Comparison of ENCODE assay signal across 38 cellular contexts in genomic region chr2:100494712-100495111, GRCh38. TPM values are rescaled to one million over a fixed set of nuclear protein-coding genes. Genes with fewer than 3 reads are reported as not detected.
"Had no signal": no experiment of that assay in that cellular context is flagged by ENCODE, and none has a peak within 500 bp of the region (broad histone marks: within the 10 kb centered on the region; RNA-seq: fewer than 3 reads in every experiment).

No MANE protein-coding gene starts in this region.

- H3K9me3 ChIP-seq: adrenal gland, Peyer's patch, SJSA1, SK-N-SH had no signal

- H3K36me3 ChIP-seq: adrenal gland, Peyer's patch, SJSA1 had no signal

- H3K4me3 ChIP-seq: adrenal gland, Peyer's patch, SJSA1 had no signal

- H3K4me1 ChIP-seq: adrenal gland, Peyer's patch, SJSA1 had no signal

- H3K27ac ChIP-seq: adrenal gland, KMS-11, Peyer's patch, SJSA1, VCaP had no signal

- DNase-seq: activated B cell treated with CpG ODN at 0.5 μM for 24 hours; activated CD4-positive, alpha-beta memory T cell treated with anti-CD3 and anti-CD28 coated beads for 36 hours; activated CD4-positive, alpha-beta T cell treated with anti-CD3 and anti-CD28 coated beads for 4 hours; activated CD4-positive, alpha-beta T cell treated with anti-CD3 and anti-CD28 coated beads, Interleukin-2, amount 50 U/mL, for 1 hour; activated CD4-positive, CD25-positive, alpha-beta regulatory T cell treated with anti-CD3 and anti-CD28 coated beads, Interleukin-2, amount 50 U/mL, for 72 hours; activated CD8-positive, alpha-beta memory T cell treated with anti-CD3 and anti-CD28 coated beads, Interleukin-2, amount 50 U/mL, for 4 hours; activated gamma-delta T cell treated with Interleukin-2 at 50 U/mL for 16 hours; activated naive CD4-positive, alpha-beta T cell treated with anti-CD3 and anti-CD28 coated beads for 36 hours; activated T-cell treated with anti-CD3 and anti-CD28 coated beads for 4 hours; activated T-cell treated with anti-CD3 and anti-CD28 coated beads, Interleukin-2, amount 50 U/mL, for 4 hours; adrenal gland; caudate nucleus; cerebellar nuclear complex; MM.1S; MV-4-11; NCI-H1092; NCI-H1436 treated with DMSO at 0.1 percent for 48 hours; NCI-H187 treated with DMSO at 0.1 percent for 48 hours; NCI-H2081; NCI-H2227 treated with DMSO at 0.1 percent for 48 hours; NCI-H446; NCI-H510A treated with DMSO at 0.1 percent for 48 hours; NCI-H69; NK-92 treated with Interleukin-12 subunit alpha and Interleukin-12 subunit beta, amount 100 ng/mL, for 24 hours; PC-3; Peyer's patch; RPMI8226; SHP77 treated with DMSO at 0.1 percent for 48 hours; SK-N-SH; T-cell; T-helper 17 cell had no signal

- H3K27me3 ChIP-seq: adrenal gland, Peyer's patch, SJSA1 had no signal

- ATAC-seq: activated naive CD4-positive, alpha-beta T cell treated with anti-CD3 and anti-CD28 coated beads, Interleukin-2, amount 50 U/mL, for 72 hours; activated T-cell treated with anti-CD3 and anti-CD28 coated beads, Interleukin-2, amount 50 U/mL, for 4 hours; PC-3; T-cell; T-helper 17 cell had no signal

RNA-seq across cellular contexts. Expression of gene NMS, which starts 24.4 kb away (rescaled TPM):
- total RNA-seq: activated B cell treated with CpG ODN at 0.5 μM for 24 hours; activated CD4-positive, alpha-beta memory T cell treated with anti-CD3 and anti-CD28 coated beads for 36 hours; activated naive CD4-positive, alpha-beta T cell treated with anti-CD3 and anti-CD28 coated beads for 36 hours; activated naive CD4-positive, alpha-beta T cell treated with anti-CD3 and anti-CD28 coated beads, Interleukin-2, amount 50 U/mL, for 72 hours; activated T-cell treated with anti-CD3 and anti-CD28 coated beads, Interleukin-2, amount 50 U/mL, for 4 hours; activated T-helper 1 cell treated with anti-CD3 and anti-CD28 coated beads, Interleukin-12 subunit alpha, Interleukin-12 subunit beta, Interleukin-2, Interleukin-4 antibody, amounts not matched to agents 30 ng/mL and 10 ng/mL and 1 ng/mL, durations not matched to agents 14 hours and 24 hours and 36 hours; adrenal gland; bronchial epithelial cell; LHCN-M2; PC-3; Peyer's patch; SJSA1; T-cell; T-helper 17 cell had no signal
- polyA plus RNA-seq: adrenal gland, SK-N-SH had no signal
